In the genomic region with DNA sequence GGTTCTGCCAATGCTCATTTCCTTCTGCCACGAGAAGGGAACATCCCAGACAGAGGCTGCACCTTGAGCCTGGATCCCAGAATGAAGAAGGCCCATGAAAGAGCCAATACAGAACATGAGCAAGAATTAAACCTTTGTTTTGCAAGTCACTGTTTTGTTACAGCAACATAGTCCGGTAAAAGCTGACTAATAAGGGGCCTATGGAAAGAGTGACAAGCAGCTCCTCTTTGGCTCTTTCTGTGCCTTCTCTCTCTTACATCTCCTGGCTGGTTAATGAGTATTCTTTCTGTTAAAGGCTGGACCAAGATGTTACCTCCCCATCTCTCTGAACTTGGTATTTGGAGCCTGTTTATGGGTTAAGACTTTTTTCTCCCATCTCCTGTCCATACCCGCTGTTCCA, we compare ENCODE assay signal across 27 cellular contexts. TPM values are rescaled to one million over a fixed set of nuclear protein-coding genes. Genes with fewer than 3 reads are reported as not detected.
"Had no signal": no experiment of that assay in that cellular context is flagged by ENCODE, and none has a peak within 500 bp of the region (broad histone marks: within the 10 kb centered on the region; RNA-seq: fewer than 3 reads in every experiment).

No MANE protein-coding gene starts in this region.

- H3K27ac Mint-ChIP-seq: activated naive CD4-positive, alpha-beta T cell treated with anti-CD3 and anti-CD28 coated beads, Interleukin-2, amount 50 U/mL, for 24 hours; activated T-helper 1 cell treated with anti-CD3 and anti-CD28 coated beads, Interleukin-12 subunit alpha, Interleukin-12 subunit beta, Interleukin-2, Interleukin-4 antibody, amounts not matched to agents 30 ng/mL and 10 ng/mL and 1 ng/mL, durations not matched to agents 14 hours and 24 hours and 36 hours; brain; T-helper 1 cell treated with Interleukin-12 subunit alpha and Interleukin-12 subunit beta and Interleukin-4 antibody, amounts not matched to agents 30 μg/mL and 1 μg/mL, for 36 hours; T-helper 2 cell treated with Interferon-gamma antibody and Interleukin-4, amounts not matched to agents 5 μg/mL and 100 μg/mL, for 36 hours had no signal

- H3K4me1 Mint-ChIP-seq: activated naive CD4-positive, alpha-beta T cell treated with anti-CD3 and anti-CD28 coated beads, Interleukin-2, amount 50 U/mL, for 24 hours; brain; IgD-negative memory B cell had no signal

- DNase-seq: activated CD4-positive, alpha-beta T cell treated with anti-CD3 and anti-CD28 coated beads, Interleukin-2, amount 50 U/mL, for 1 hour; activated CD8-positive, alpha-beta memory T cell treated with anti-CD3 and anti-CD28 coated beads, Interleukin-2, amount 50 U/mL, for 4 hours; activated effector memory CD4-positive, alpha-beta T cell treated with Interleukin-2 at 50 U/mL for 16 hours; anterior cingulate cortex; caudate nucleus; cerebellar nuclear complex; Kasumi-1; KG1; MG63; NCI-H1048; NCI-H1105 treated with DMSO at 0.1 percent for 48 hours; NCI-H1436; NCI-H1694; NCI-H2029; NCI-H345; NCI-H524 treated with DMSO at 0.1 percent for 48 hours; SHP77; SJCRH30; SK-N-SH had no signal

- H3K4me3 Mint-ChIP-seq: activated naive CD4-positive, alpha-beta T cell treated with anti-CD3 and anti-CD28 coated beads, Interleukin-2, amount 50 U/mL, for 24 hours; activated T-helper 1 cell treated with anti-CD3 and anti-CD28 coated beads, Interleukin-12 subunit alpha, Interleukin-12 subunit beta, Interleukin-2, Interleukin-4 antibody, amounts not matched to agents 30 ng/mL and 10 ng/mL and 1 ng/mL, durations not matched to agents 14 hours and 24 hours and 36 hours; brain; IgD-negative memory B cell; T-helper 1 cell treated with Interleukin-12 subunit alpha and Interleukin-12 subunit beta and Interleukin-4 antibody, amounts not matched to agents 30 μg/mL and 1 μg/mL, for 36 hours; T-helper 2 cell treated with Interferon-gamma antibody and Interleukin-4, amounts not matched to agents 5 μg/mL and 100 μg/mL, for 36 hours had no signal

- H3K36me3 Mint-ChIP-seq: activated naive CD4-positive, alpha-beta T cell treated with anti-CD3 and anti-CD28 coated beads, Interleukin-2, amount 50 U/mL, for 24 hours; brain; IgD-negative memory B cell had no signal

- H3K9me3 Mint-ChIP-seq: activated naive CD4-positive, alpha-beta T cell treated with anti-CD3 and anti-CD28 coated beads, Interleukin-2, amount 50 U/mL, for 24 hours; activated T-helper 1 cell treated with anti-CD3 and anti-CD28 coated beads, Interleukin-12 subunit alpha, Interleukin-12 subunit beta, Interleukin-2, Interleukin-4 antibody, amounts not matched to agents 30 ng/mL and 10 ng/mL and 1 ng/mL, durations not matched to agents 14 hours and 24 hours and 36 hours; IgD-negative memory B cell; T-helper 1 cell treated with Interleukin-12 subunit alpha and Interleukin-12 subunit beta and Interleukin-4 antibody, amounts not matched to agents 30 μg/mL and 1 μg/mL, for 36 hours; T-helper 2 cell treated with Interferon-gamma antibody and Interleukin-4, amounts not matched to agents 5 μg/mL and 100 μg/mL, for 36 hours had no signal

RNA-seq across cellular contexts. Expression of gene GFRA3, which starts 10.8 kb away (rescaled TPM):
- total RNA-seq: bronchial epithelial cell, RPMI7951, SJCRH30 had no signal
